22 cellular contexts compared by ENCODE assay signal in genomic region chr7:140873473-140873872, GRCh38.
"Had no signal": no experiment of that assay in that cellular context is flagged by ENCODE, and none has a peak within 500 bp of the region (broad histone marks: within the 10 kb centered on the region; RNA-seq: fewer than 3 reads in every experiment).

No MANE protein-coding gene starts in this region.

- H3K9me3 ChIP-seq: adrenal gland, ascending aorta, vagina had no signal

- H3K27me3 Mint-ChIP-seq: activated naive CD8-positive, alpha-beta T cell; stimulated activated naive B cell treated with anti-CD40 and anti-IgM and Interleukin-4, amounts not matched to agents 10 μg/mL and 1 μg/mL and 100 μg/mL, for 72 hours; type B pancreatic cell had no signal

- ATAC-seq: activated T-cell treated with anti-CD3 and anti-CD28 coated beads, Interleukin-2, amount 50 U/mL, for 4 hours; stimulated activated naive B cell treated with anti-CD40 and anti-IgM and Interleukin-4, amounts not matched to agents 10 μg/mL and 1 μg/mL and 100 μg/mL, for 72 hours had no signal

- H3K27me3 ChIP-seq: adrenal gland, ascending aorta, hepatocyte, vagina had no signal

- H3K27ac Mint-ChIP-seq: activated naive CD8-positive, alpha-beta T cell; activated T-helper 2 cell treated with anti-CD3 and anti-CD28 coated beads, Interferon-gamma antibody, Interleukin-2, Interleukin-4, amounts not matched to agents 10 μg/mL and 5 μg/mL and 100 μg/mL, durations not matched to agents 14 hours and 24 hours and 36 hours; stimulated activated naive B cell treated with anti-CD40 and anti-IgM and Interleukin-4, amounts not matched to agents 10 μg/mL and 1 μg/mL and 100 μg/mL, for 72 hours; type B pancreatic cell had no signal

- DNase-seq: activated CD4-positive, alpha-beta T cell treated with anti-CD3 and anti-CD28 coated beads for 1 hour; activated CD4-positive, alpha-beta T cell treated with anti-CD3 and anti-CD28 coated beads, Interleukin-2, amount 50 U/mL, for 4 hours; activated CD8-positive, alpha-beta memory T cell treated with anti-CD3 and anti-CD28 coated beads for 24 hours; activated CD8-positive, alpha-beta memory T cell treated with anti-CD3 and anti-CD28 coated beads, Interleukin-2, amount 50 U/mL, for 4 hours; activated naive CD4-positive, alpha-beta T cell; activated T-cell treated with anti-CD3 and anti-CD28 coated beads, Interleukin-2, amount 50 U/mL, for 4 hours; adrenal gland; cortex of kidney; foreskin melanocyte; immature natural killer cell; occipital lobe; posterior cingulate gyrus; stimulated activated CD4-positive, alpha-beta T cell treated with anti-CD3 and anti-CD28 coated beads, Interleukin-2, amount 100 ng/mL, for 48 hours; stimulated activated CD8-positive, alpha-beta memory T cell treated with anti-CD3 and anti-CD28 coated beads, Interleukin-4, amount 100 ng/mL, for 48 hours; stimulated activated naive B cell treated with anti-CD40 and anti-IgM and Interleukin-4, amounts not matched to agents 10 μg/mL and 1 μg/mL and 100 μg/mL, for 72 hours had no signal

- H3K4me3 Mint-ChIP-seq: activated naive CD8-positive, alpha-beta T cell; activated T-cell treated with anti-CD3 and anti-CD28 coated beads, Interleukin-2, amount 50 U/mL, for 4 hours; immature natural killer cell; neural crest cell; stimulated activated naive B cell treated with anti-CD40 and anti-IgM and Interleukin-4, amounts not matched to agents 10 μg/mL and 1 μg/mL and 100 μg/mL, for 72 hours; type B pancreatic cell had no signal

- H3K4me1 ChIP-seq: vagina had no signal

- H3K9me3 Mint-ChIP-seq: activated T-cell treated with anti-CD3 and anti-CD28 coated beads, Interleukin-2, amount 50 U/mL, for 4 hours; activated T-helper 2 cell treated with anti-CD3 and anti-CD28 coated beads, Interferon-gamma antibody, Interleukin-2, Interleukin-4, amounts not matched to agents 10 μg/mL and 5 μg/mL and 100 μg/mL, durations not matched to agents 14 hours and 24 hours and 36 hours; immature natural killer cell had no signal

- H3K36me3 ChIP-seq: adrenal gland, ascending aorta, vagina had no signal

- H3K4me3 ChIP-seq: adrenal gland, ascending aorta, hepatocyte, vagina had no signal
